Comparison of ENCODE assay signal across 28 cellular contexts in genomic region chr12:31016057-31016456, GRCh38.
"Had no signal": no experiment of that assay in that cellular context is flagged by ENCODE, and none has a peak within 500 bp of the region (broad histone marks: within the 10 kb centered on the region; RNA-seq: fewer than 3 reads in every experiment).

No MANE protein-coding gene starts in this region.

- H3K27me3 ChIP-seq: adrenal gland, colonic mucosa, gastroesophageal sphincter, neutrophil, ovary, right atrium auricular region, transverse colon, vagina had no signal

- H3K27ac ChIP-seq: adrenal gland, colonic mucosa, epithelial cell of prostate, gastroesophageal sphincter, lower lobe of right lung, neutrophil, ovary, psoas muscle, right atrium auricular region, skin epidermis, transverse colon, vagina had no signal

- H3K4me3 Mint-ChIP-seq: activated CD4-positive, alpha-beta T cell treated with anti-CD3 and anti-CD28 coated beads, Interleukin-2, amount 10 ng/mL, durations not matched to agents 7 days and 5 days; activated CD8-positive, alpha-beta memory T cell treated with anti-CD3 and anti-CD28 coated beads, Interleukin-2, amount 10 ng/mL, durations not matched to agents 7 days and 5 days; activated CD8-positive, alpha-beta T cell treated with anti-CD3 and anti-CD28 coated beads for 36 hours; activated naive CD8-positive, alpha-beta T cell; activated T-helper 1 cell treated with anti-CD3 and anti-CD28 coated beads, Interleukin-12 subunit alpha, Interleukin-12 subunit beta, Interleukin-2, Interleukin-4 antibody, amounts not matched to agents 30 ng/mL and 10 ng/mL and 1 ng/mL, durations not matched to agents 14 hours and 24 hours and 36 hours; central memory CD8-positive, alpha-beta T cell; naive thymus-derived CD8-positive, alpha-beta T cell; stimulated activated effector memory CD8-positive, alpha-beta T cell treated with anti-CD3 and anti-CD28 coated beads, Interleukin-12 subunit alpha, Interleukin-12 subunit beta, amount 100 ng/mL, for 72 hours; stimulated activated naive CD8-positive, alpha-beta T cell treated with anti-CD3 and anti-CD28 coated beads, Interleukin-15, amount 100 ng/mL, for 72 hours had no signal

- H3K4me1 Mint-ChIP-seq: activated CD4-positive, alpha-beta T cell treated with anti-CD3 and anti-CD28 coated beads, Interleukin-2, amount 10 ng/mL, durations not matched to agents 7 days and 5 days; activated CD8-positive, alpha-beta memory T cell treated with anti-CD3 and anti-CD28 coated beads, Interleukin-2, amount 10 ng/mL, durations not matched to agents 7 days and 5 days; central memory CD8-positive, alpha-beta T cell; naive thymus-derived CD8-positive, alpha-beta T cell; stimulated activated effector memory CD8-positive, alpha-beta T cell treated with anti-CD3 and anti-CD28 coated beads, Interleukin-12 subunit alpha, Interleukin-12 subunit beta, amount 100 ng/mL, for 72 hours; stimulated activated naive CD8-positive, alpha-beta T cell treated with anti-CD3 and anti-CD28 coated beads, Interleukin-15, amount 100 ng/mL, for 72 hours had no signal

- H3K9me3 Mint-ChIP-seq: activated CD4-positive, alpha-beta T cell treated with anti-CD3 and anti-CD28 coated beads, Interleukin-2, amount 10 ng/mL, durations not matched to agents 7 days and 5 days; activated CD8-positive, alpha-beta T cell treated with anti-CD3 and anti-CD28 coated beads for 36 hours; activated T-helper 1 cell treated with anti-CD3 and anti-CD28 coated beads, Interleukin-12 subunit alpha, Interleukin-12 subunit beta, Interleukin-2, Interleukin-4 antibody, amounts not matched to agents 30 ng/mL and 10 ng/mL and 1 ng/mL, durations not matched to agents 14 hours and 24 hours and 36 hours; central memory CD8-positive, alpha-beta T cell; stimulated activated effector memory CD8-positive, alpha-beta T cell treated with anti-CD3 and anti-CD28 coated beads, Interleukin-12 subunit alpha, Interleukin-12 subunit beta, amount 100 ng/mL, for 72 hours; stimulated activated naive CD8-positive, alpha-beta T cell treated with anti-CD3 and anti-CD28 coated beads, Interleukin-15, amount 100 ng/mL, for 72 hours had no signal

- H3K4me1 ChIP-seq: adrenal gland, colonic mucosa, gastroesophageal sphincter, psoas muscle, right atrium auricular region, transverse colon, vagina had no signal

- H3K36me3 Mint-ChIP-seq: activated CD8-positive, alpha-beta memory T cell treated with anti-CD3 and anti-CD28 coated beads, Interleukin-2, amount 10 ng/mL, durations not matched to agents 7 days and 5 days; naive thymus-derived CD8-positive, alpha-beta T cell; stimulated activated effector memory CD8-positive, alpha-beta T cell treated with anti-CD3 and anti-CD28 coated beads, Interleukin-12 subunit alpha, Interleukin-12 subunit beta, amount 100 ng/mL, for 72 hours had no signal

- DNase-seq: activated CD4-positive, alpha-beta T cell treated with anti-CD3 and anti-CD28 coated beads, Interleukin-2, amount 10 ng/mL, durations not matched to agents 7 days and 5 days; activated CD4-positive, CD25-positive, alpha-beta regulatory T cell treated with anti-CD3 and anti-CD28 coated beads, Interleukin-2, amount 50 U/mL, for 72 hours; activated CD8-positive, alpha-beta memory T cell treated with anti-CD3 and anti-CD28 coated beads, Interleukin-2, amount 10 ng/mL, durations not matched to agents 7 days and 5 days; activated CD8-positive, alpha-beta T cell treated with anti-CD3 and anti-CD28 coated beads for 36 hours; activated T-cell treated with anti-CD3 and anti-CD28 coated beads for 4 hours; adrenal gland; colonic mucosa; left colon; lower lobe of right lung; mesendoderm; naive thymus-derived CD8-positive, alpha-beta T cell; ovary; psoas muscle; stimulated activated CD4-positive, alpha-beta T cell treated with anti-CD3 and anti-CD28 coated beads, Interleukin-2, amount 100 ng/mL, for 24 hours; stimulated activated naive CD8-positive, alpha-beta T cell treated with anti-CD3 and anti-CD28 coated beads, Interleukin-15, amount 100 ng/mL, for 72 hours; SW 1271; T-helper 2 cell; transverse colon had no signal

- H3K4me3 ChIP-seq: adrenal gland, colonic mucosa, gastroesophageal sphincter, lower lobe of right lung, ovary, psoas muscle, right atrium auricular region, skin epidermis, transverse colon, vagina had no signal

- ATAC-seq: activated CD8-positive, alpha-beta memory T cell treated with anti-CD3 and anti-CD28 coated beads, Interleukin-2, amount 10 ng/mL, durations not matched to agents 7 days and 5 days; activated CD8-positive, alpha-beta T cell treated with anti-CD3 and anti-CD28 coated beads for 36 hours; gastroesophageal sphincter; left colon; lower lobe of right lung; naive thymus-derived CD8-positive, alpha-beta T cell; psoas muscle; stimulated activated effector memory CD8-positive, alpha-beta T cell treated with anti-CD3 and anti-CD28 coated beads, Interleukin-12 subunit alpha, Interleukin-12 subunit beta, amount 100 ng/mL, for 72 hours; stimulated activated naive CD8-positive, alpha-beta T cell treated with anti-CD3 and anti-CD28 coated beads, Interleukin-15, amount 100 ng/mL, for 72 hours had no signal

- H3K27ac Mint-ChIP-seq: activated CD4-positive, alpha-beta T cell treated with anti-CD3 and anti-CD28 coated beads, Interleukin-2, amount 10 ng/mL, durations not matched to agents 7 days and 5 days; activated CD8-positive, alpha-beta memory T cell treated with anti-CD3 and anti-CD28 coated beads, Interleukin-2, amount 10 ng/mL, durations not matched to agents 7 days and 5 days; activated CD8-positive, alpha-beta T cell treated with anti-CD3 and anti-CD28 coated beads for 36 hours; activated naive CD8-positive, alpha-beta T cell; activated T-helper 1 cell treated with anti-CD3 and anti-CD28 coated beads, Interleukin-12 subunit alpha, Interleukin-12 subunit beta, Interleukin-2, Interleukin-4 antibody, amounts not matched to agents 30 ng/mL and 10 ng/mL and 1 ng/mL, durations not matched to agents 14 hours and 24 hours and 36 hours; naive thymus-derived CD8-positive, alpha-beta T cell; stimulated activated effector memory CD8-positive, alpha-beta T cell treated with anti-CD3 and anti-CD28 coated beads, Interleukin-12 subunit alpha, Interleukin-12 subunit beta, amount 100 ng/mL, for 72 hours; stimulated activated naive CD8-positive, alpha-beta T cell treated with anti-CD3 and anti-CD28 coated beads, Interleukin-15, amount 100 ng/mL, for 72 hours had no signal

- H3K36me3 ChIP-seq: adrenal gland, colonic mucosa, gastroesophageal sphincter, lower lobe of right lung, neutrophil, ovary, right atrium auricular region, transverse colon, vagina had no signal

- H3K9me3 ChIP-seq: adrenal gland, colonic mucosa, gastroesophageal sphincter, lower lobe of right lung, neutrophil, ovary, psoas muscle, right atrium auricular region, transverse colon, vagina had no signal
